In the genomic region with DNA sequence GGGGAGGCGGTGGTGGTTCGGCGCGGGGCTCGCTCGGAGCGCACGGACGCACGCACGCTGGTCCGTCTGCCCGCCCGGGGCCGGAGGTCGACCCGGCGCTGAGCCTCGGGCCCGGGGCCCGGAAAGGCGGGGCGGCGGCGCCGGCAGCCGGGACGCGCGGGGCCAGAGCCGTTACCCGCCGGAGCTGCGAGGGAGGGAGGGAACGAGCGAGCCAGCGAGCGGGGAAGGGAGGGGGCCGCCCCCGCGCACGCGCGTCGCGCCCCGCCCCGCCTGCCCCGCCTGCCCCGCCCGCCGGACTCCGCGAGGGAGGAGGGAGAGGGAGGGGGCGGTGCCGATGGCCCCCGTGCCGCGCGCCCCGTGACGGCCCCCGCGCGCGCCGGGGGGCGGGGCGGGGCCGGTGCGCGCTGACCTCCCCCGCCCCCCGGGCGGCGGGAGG, we compare ENCODE assay signal across 8 cellular contexts. TPM values are rescaled to one million over a fixed set of nuclear protein-coding genes. Genes with fewer than 3 reads are reported as not detected.
A peak's percentile ranks its signal among the peaks of the same experiment; 100 is the strongest.
DNase-seq lines count a peak whose midpoint lies in the region; ATAC-seq and TF ChIP-seq lines count a peak whose summit lies in the region.

No MANE protein-coding gene starts in this region.

- peaks cover 5% of the 10 kb centered on the region for H3K27me3 Mint-ChIP-seq in CD4-positive, CD25-positive, alpha-beta regulatory T cell
- no peaks in the 10 kb centered on the region for H3K27me3 Mint-ChIP-seq in activated T-cell treated with anti-CD3 and anti-CD28 coated beads, Interleukin-2, amount 50 U/mL, for 72 hours (ENCODE audit: low read depth)
- H3K27me3 Mint-ChIP-seq in neural progenitor cell (ENCODE audit: insufficient read depth, low read depth): peaks cover 14% of the 10 kb centered on the region

- peak in 1 of 2 donors; percentile 71 for TF ChIP-seq POLR2A in suprapubic skin (IDR thresholded peaks at IDR 0.05)

- peak overlapping the region; percentile 65 for H3K27ac ChIP-seq in CD4-positive, CD25-positive, alpha-beta regulatory T cell (ENCODE audit: insufficient read depth, low read length, poor library complexity, severe bottlenecking)
- H3K27ac ChIP-seq in neural progenitor cell (peak overlapping the region; percentile 89), suprapubic skin (peak overlapping the region; percentile 97)

- no peaks in the 10 kb centered on the region for H3K9me3 Mint-ChIP-seq in CD4-positive, CD25-positive, alpha-beta regulatory T cell
- H3K9me3 Mint-ChIP-seq in activated T-cell treated with anti-CD3 and anti-CD28 coated beads, Interleukin-2, amount 50 U/mL, for 72 hours: no peaks in the 10 kb centered on the region
- no peaks in the 10 kb centered on the region for H3K9me3 Mint-ChIP-seq in neural progenitor cell

- H3K9me3 ChIP-seq in CD4-positive, CD25-positive, alpha-beta regulatory T cell (ENCODE audit: control insufficient read depth in 2 of 2, low read length in 2 of 2): no peaks in the 10 kb centered on the region
- no peaks in the 10 kb centered on the region for H3K9me3 ChIP-seq in neural progenitor cell (ENCODE audit: low read depth)
- H3K9me3 ChIP-seq in suprapubic skin: no peaks in the 10 kb centered on the region

- H3K36me3 Mint-ChIP-seq in CD4-positive, CD25-positive, alpha-beta regulatory T cell: no peaks in the 10 kb centered on the region
- peaks cover 0 to 6% of the 10 kb centered on the region in 2 donors for H3K36me3 Mint-ChIP-seq in activated T-cell treated with anti-CD3 and anti-CD28 coated beads, Interleukin-2, amount 50 U/mL, for 72 hours (ENCODE audit: insufficient read depth in 2 of 2)
- H3K36me3 Mint-ChIP-seq in neural progenitor cell: peaks cover 5% of the 10 kb centered on the region

- H3K4me3 ChIP-seq in CD4-positive, CD25-positive, alpha-beta regulatory T cell (ENCODE audit: low read depth, low read length): no peak overlapping the region
- peak overlapping the region; percentile 50 for H3K4me3 ChIP-seq in neural progenitor cell
- peak overlapping the region; percentile 61 for H3K4me3 ChIP-seq in suprapubic skin

- TF ChIP-seq CTCF in neural progenitor cell (IDR thresholded peaks at IDR 0.05) (no peak), suprapubic skin (IDR thresholded peaks at IDR 0.05) (no peak)

- H3K36me3 ChIP-seq in CD4-positive, CD25-positive, alpha-beta regulatory T cell (ENCODE audit: control insufficient read depth, insufficient read depth, low read length): peaks cover 22% of the 10 kb centered on the region
- H3K36me3 ChIP-seq in neural progenitor cell (no peaks in the 10 kb centered on the region), suprapubic skin (peaks cover 25% of the 10 kb centered on the region)

- no peak overlapping the region for H3K27ac Mint-ChIP-seq in CD4-positive, CD25-positive, alpha-beta regulatory T cell
- H3K27ac Mint-ChIP-seq in activated T-cell treated with anti-CD3 and anti-CD28 coated beads, Interleukin-2, amount 50 U/mL, for 72 hours: no peak overlapping the region
- no peak overlapping the region for H3K27ac Mint-ChIP-seq in neural progenitor cell

- DNase-seq in CD4-positive, CD25-positive, alpha-beta regulatory T cell: peak; percentile 83 to 91 (median 83)
- DNase-seq in NCI-H748 treated with DMSO at 0.1 percent for 48 hours (lab: John Stamatoyannopoulos, UW) (peak; percentile 66), fibroblast of peridontal ligament (ENCODE audit: extremely low read depth) (peak; percentile 61), neural progenitor cell (ENCODE audit: low spot score) (peak; percentile 88), suprapubic skin (ENCODE audit: low spot score in 2 of 2) (peak; percentile 84 to 86)
- DNase-seq in activated T-cell treated with anti-CD3 and anti-CD28 coated beads, Interleukin-2, amount 50 U/mL, for 72 hours: peak; percentile 84 to 85

- H3K4me2 ChIP-seq in neural progenitor cell: no peak overlapping the region

- no peak for TF ChIP-seq EP300 in suprapubic skin (IDR thresholded peaks at IDR 0.05)

- peaks cover 32% of the 10 kb centered on the region for H3K79me2 ChIP-seq in neural progenitor cell (ENCODE audit: low read depth)

- H4K20me1 ChIP-seq in neural progenitor cell (ENCODE audit: low read depth): peaks cover 46% of the 10 kb centered on the region

- no peak overlapping the region for H3K4me3 Mint-ChIP-seq in CD4-positive, CD25-positive, alpha-beta regulatory T cell
- H3K4me3 Mint-ChIP-seq in activated T-cell treated with anti-CD3 and anti-CD28 coated beads, Interleukin-2, amount 50 U/mL, for 72 hours: no peak overlapping the region
- H3K4me3 Mint-ChIP-seq in neural progenitor cell: no peak overlapping the region

- H3K4me1 Mint-ChIP-seq in CD4-positive, CD25-positive, alpha-beta regulatory T cell: peaks cover 4 to 31% (median 23%) of the 10 kb centered on the region in 4 donors
- peaks cover 26% of the 10 kb centered on the region for H3K4me1 Mint-ChIP-seq in activated T-cell treated with anti-CD3 and anti-CD28 coated beads, Interleukin-2, amount 50 U/mL, for 72 hours (ENCODE audit: low read depth)
- peaks cover 37% of the 10 kb centered on the region for H3K4me1 Mint-ChIP-seq in neural progenitor cell

- H2AFZ ChIP-seq in neural progenitor cell (replicated peaks): no peak overlapping the region

- peak; percentile 32 to 35 for ATAC-seq in CD4-positive, CD25-positive, alpha-beta regulatory T cell (ENCODE audit: low read depth in 2 of 2)
- peak; percentile 41 for ATAC-seq in GM19025 (IDR thresholded peaks at IDR 0.05; ENCODE audit: low read depth, unreplicated experiment)
- ATAC-seq in HG03159 (IDR thresholded peaks at IDR 0.05; ENCODE audit: unreplicated experiment): peak; percentile 26
- ATAC-seq in activated T-cell treated with anti-CD3 and anti-CD28 coated beads, Interleukin-2, amount 50 U/mL, for 72 hours (replicated peaks in 1 of 2): peak; percentile 23 to 29

- H3F3A ChIP-seq in neural progenitor cell (ENCODE audit: low read depth): peaks cover 50% of the 10 kb centered on the region

- H3K4me1 ChIP-seq in CD4-positive, CD25-positive, alpha-beta regulatory T cell (ENCODE audit: control insufficient read depth, insufficient read depth, low read length, poor library complexity, severe bottlenecking): peaks cover 53% of the 10 kb centered on the region
- peaks cover 42% of the 10 kb centered on the region for H3K4me1 ChIP-seq in neural progenitor cell
- peaks cover 71% of the 10 kb centered on the region for H3K4me1 ChIP-seq in suprapubic skin

- no peaks in the 10 kb centered on the region for H3K27me3 ChIP-seq in CD4-positive, CD25-positive, alpha-beta regulatory T cell (ENCODE audit: control insufficient read depth, insufficient read depth, low read length)
- no peaks in the 10 kb centered on the region for H3K27me3 ChIP-seq in neural progenitor cell
- no peaks in the 10 kb centered on the region for H3K27me3 ChIP-seq in suprapubic skin

- no CpG with 5 or more reads among the region's 76 CpGs for WGBS in suprapubic skin

- H3K9ac ChIP-seq in neural progenitor cell: no peak overlapping the region

RNA-seq across cellular contexts. Expression of gene CIC, which starts 15.0 kb away (rescaled TPM):
- total RNA-seq in CD4-positive, CD25-positive, alpha-beta regulatory T cell: 124 TPM
- polyA plus RNA-seq in CD4-positive, CD25-positive, alpha-beta regulatory T cell: under 1 TPM; 0.41 to 0.91 (median 0.68) TPM
- total RNA-seq in activated T-cell treated with anti-CD3 and anti-CD28 coated beads, Interleukin-2, amount 50 U/mL, for 72 hours: 10 to 100 TPM; 90.1 to 95.0 TPM
- total RNA-seq in neural progenitor cell (ENCODE audit: low replicate concordance) (5.2 and 28.1 TPM in 2 replicates), suprapubic skin (10 to 100 TPM; 57.5 to 91.6 (median 81.9) TPM)

RNA-seq across cellular contexts. Expression of gene PRR19, which starts 17.8 kb away (rescaled TPM):
- not detected for total RNA-seq in CD4-positive, CD25-positive, alpha-beta regulatory T cell
- under 1 TPM; 0.10 to 0.83 (median 0.21) TPM for polyA plus RNA-seq in CD4-positive, CD25-positive, alpha-beta regulatory T cell
- total RNA-seq in activated T-cell treated with anti-CD3 and anti-CD28 coated beads, Interleukin-2, amount 50 U/mL, for 72 hours: under 1 TPM; 0.29 to 0.86 TPM
- 1.0 TPM in 2 replicates for total RNA-seq in neural progenitor cell (ENCODE audit: low replicate concordance)
- 1 to 10 TPM in 2 of 4 donors, under 1 TPM in 2; 0.73 to 1.7 (median 1.1) TPM for total RNA-seq in suprapubic skin

RNA-seq across cellular contexts. Expression of gene PAFAH1B3, which starts 18.3 kb away (rescaled TPM):
- total RNA-seq in CD4-positive, CD25-positive, alpha-beta regulatory T cell: 27.5 TPM
- 10 to 100 TPM; 54.5 to 71.6 (median 59.8) TPM for polyA plus RNA-seq in CD4-positive, CD25-positive, alpha-beta regulatory T cell
- total RNA-seq in activated T-cell treated with anti-CD3 and anti-CD28 coated beads, Interleukin-2, amount 50 U/mL, for 72 hours: 10 to 100 TPM; 36.7 to 37.6 TPM
- 63.2 and 106 TPM in 2 replicates for total RNA-seq in neural progenitor cell (ENCODE audit: low replicate concordance)
- total RNA-seq in suprapubic skin: 10 to 100 TPM; 14.4 to 33.0 (median 18.9) TPM

RNA-seq across cellular contexts. Expression of gene TMEM145, which starts 29.0 kb away (rescaled TPM):
- total RNA-seq in CD4-positive, CD25-positive, alpha-beta regulatory T cell: not detected
- polyA plus RNA-seq in CD4-positive, CD25-positive, alpha-beta regulatory T cell: not detected
- total RNA-seq in activated T-cell treated with anti-CD3 and anti-CD28 coated beads, Interleukin-2, amount 50 U/mL, for 72 hours: 1 to 10 TPM in 1 of 2 donors, under 1 TPM in 1; 0.67 to 1.6 TPM
- 0.37 and 6.6 TPM in 2 replicates for total RNA-seq in neural progenitor cell (ENCODE audit: low replicate concordance)
- total RNA-seq in suprapubic skin: 1 to 10 TPM in 1 of 4 donors, not detected in 3; 4.2 TPM

RNA-seq across cellular contexts. Expression of gene ERF, which starts 29.2 kb away (rescaled TPM):
- 96.4 TPM for total RNA-seq in CD4-positive, CD25-positive, alpha-beta regulatory T cell
- 1 to 10 TPM; 1.4 to 7.5 (median 2.6) TPM for polyA plus RNA-seq in CD4-positive, CD25-positive, alpha-beta regulatory T cell
- 10 to 100 TPM; 65.7 to 75.6 TPM for total RNA-seq in activated T-cell treated with anti-CD3 and anti-CD28 coated beads, Interleukin-2, amount 50 U/mL, for 72 hours
- 43.1 and 94.8 TPM in 2 replicates for total RNA-seq in neural progenitor cell (ENCODE audit: low replicate concordance)
- total RNA-seq in suprapubic skin: 10 to 100 TPM; 36.8 to 49.5 (median 45.8) TPM
